Comparison of ENCODE assay signal across 17 cellular contexts in the genomic region with DNA sequence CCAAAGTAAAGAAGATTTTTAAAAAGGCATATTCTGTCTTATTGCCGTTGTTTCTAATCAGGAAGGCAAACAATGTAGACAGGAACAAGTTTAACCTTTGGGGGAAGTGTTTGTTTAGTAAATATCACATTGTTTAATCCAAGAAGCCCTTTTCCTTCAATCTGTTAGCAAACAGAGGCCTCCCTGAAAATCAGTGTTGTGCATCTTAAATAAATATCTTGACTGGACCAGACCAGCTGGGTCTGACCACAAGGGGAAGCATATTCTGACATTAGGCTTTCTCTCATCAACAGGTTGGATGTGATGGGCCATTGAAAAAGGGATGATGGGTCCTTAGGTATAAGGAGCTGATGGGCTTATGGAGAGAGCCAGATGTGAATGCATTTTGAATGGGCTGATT.
A peak's percentile ranks its signal among the peaks of the same experiment; 100 is the strongest.
DNase-seq lines count a peak whose midpoint lies in the region; ATAC-seq and TF ChIP-seq lines count a peak whose summit lies in the region.
"Had no signal": no experiment of that assay in that cellular context is flagged by ENCODE, and none has a peak within 500 bp of the region (broad histone marks: within the 10 kb centered on the region; RNA-seq: fewer than 3 reads in every experiment).

No MANE protein-coding gene starts in this region.

- H3K27ac ChIP-seq in brain microvascular endothelial cell (no peak overlapping the region), lower lobe of right lung (no peak overlapping the region), uterus (no peak overlapping the region)
- H3K27ac ChIP-seq: transverse colon had no signal

- DNase-seq in ELR (ENCODE audit: low read depth) = peak; percentile 37
- no peak for DNase-seq in brain microvascular endothelial cell
- no peak for DNase-seq in lower lobe of right lung
- DNase-seq in uterus = no peak
- no peak for DNase-seq in DMS79 treated with DMSO at 0.1 percent for 48 hours (lab: John Stamatoyannopoulos, UW)
- DNase-seq in mesenteric fat pad (ENCODE audit: low spot score) = no peak
- DNase-seq: activated CD4-positive, alpha-beta T cell treated with anti-CD3 and anti-CD28 coated beads, Interleukin-2, amount 50 U/mL, for 4 hours; activated T-cell treated with anti-CD3 and anti-CD28 coated beads, Interleukin-2, amount 50 U/mL, for 1 hour; DMS79; NCI-H1930; NCI-H524; OCI-M1; stimulated activated naive CD4-positive, alpha-beta T cell treated with Interleukin-2 at 50 U/mL for 16 hours; transverse colon had no signal

- H3K4me1 ChIP-seq in lower lobe of right lung (peaks cover 14% of the 10 kb centered on the region), uterus (no peaks in the 10 kb centered on the region)

- H3K27me3 ChIP-seq in brain microvascular endothelial cell (replicated peaks) (no peaks in the 10 kb centered on the region), lower lobe of right lung (ENCODE audit: low read depth) (no peaks in the 10 kb centered on the region), uterus (no peaks in the 10 kb centered on the region)
- H3K27me3 ChIP-seq: transverse colon had no signal

- H3K9me3 ChIP-seq in lower lobe of right lung (no peaks in the 10 kb centered on the region), uterus (no peaks in the 10 kb centered on the region)
- H3K9me3 ChIP-seq: transverse colon had no signal

- TF ChIP-seq POLR2A in uterus (IDR thresholded peaks at IDR 0.05) = no peak

- intact Hi-C loops in lower lobe of right lung (cut with DNase I) = no loop called here
- intact Hi-C loops in uterus (cut with DNase I; ENCODE audit: low total_unique reads) = loop anchor here (5.0 kb wide), 1 partner anchor 490 kb away; no protein-coding TSS in a partner anchor

- no peak overlapping the region for H3K4me3 ChIP-seq in brain microvascular endothelial cell (ENCODE audit: low read depth, low read length)
- no peak overlapping the region for H3K4me3 ChIP-seq in lower lobe of right lung
- no peak overlapping the region for H3K4me3 ChIP-seq in uterus
- H3K4me3 ChIP-seq: transverse colon had no signal

- in situ Hi-C loops in brain microvascular endothelial cell (cut with HindIII; ENCODE audit: low pct_ligation_motif_present, low sequenced_read_pairs) = loop anchor here (10.0 kb wide), 1 partner anchor 197 kb away; no protein-coding TSS in a partner anchor

- ATAC-seq in lower lobe of right lung (no peak), GM18858 (IDR thresholded peaks at IDR 0.05; ENCODE audit: unreplicated experiment) (no peak)
- ATAC-seq: activated naive CD4-positive, alpha-beta T cell treated with anti-CD3 and anti-CD28 coated beads, Interleukin-2, amount 50 U/mL, for 72 hours had no signal

- TF ChIP-seq CTCF in LNCAP (IDR thresholded peaks at IDR 0.05) (peak; percentile 51), brain microvascular endothelial cell (IDR thresholded peaks at IDR 0.05; ENCODE audit: low read depth, low read length, missing control alignments) (peak; percentile 48), lower lobe of right lung (IDR thresholded peaks at IDR 0.05) (peak; percentile 16), uterus (IDR thresholded peaks at IDR 0.05) (no peak)

- H3K36me3 ChIP-seq in brain microvascular endothelial cell (replicated peaks) = no peaks in the 10 kb centered on the region
- H3K36me3 ChIP-seq in lower lobe of right lung = no peaks in the 10 kb centered on the region
- H3K36me3 ChIP-seq in uterus = no peaks in the 10 kb centered on the region
- H3K36me3 ChIP-seq: transverse colon had no signal

Comparison
In these comparisons a context has a peak if more than half of its experiments do, and no peak if none do; other contexts are left out.
1. CTCF ChIP-seq: peak in LNCAP (single experiment), brain microvascular endothelial cell (single experiment) and lower lobe of right lung (single experiment); none in uterus (0 of 4).